35 cellular contexts compared by ENCODE assay signal in the genomic region with DNA sequence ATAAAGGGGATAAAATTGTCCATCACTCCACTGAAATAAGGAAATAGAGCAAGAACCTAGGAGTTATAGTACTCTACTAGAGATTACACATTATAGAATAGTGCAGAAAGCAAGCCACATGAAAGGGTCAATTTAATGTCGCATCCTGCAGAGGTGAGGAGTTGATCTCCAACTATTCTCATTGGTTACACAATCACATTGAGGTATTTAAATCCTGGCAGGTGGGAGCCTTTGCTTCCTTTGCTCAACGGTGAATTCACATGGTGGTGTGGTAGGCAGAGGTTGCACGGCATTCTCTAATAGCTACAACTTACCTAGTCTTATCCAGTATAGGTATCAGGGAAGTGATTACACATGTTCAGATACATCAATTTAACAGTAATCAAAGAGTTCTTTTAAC.
"Had no signal": no experiment of that assay in that cellular context is flagged by ENCODE, and none has a peak within 500 bp of the region (broad histone marks: within the 10 kb centered on the region; RNA-seq: fewer than 3 reads in every experiment).

No MANE protein-coding gene starts in this region.

- H3K9ac ChIP-seq: SK-N-SH had no signal

- H3K4me1 Mint-ChIP-seq: activated CD4-positive, alpha-beta memory T cell treated with anti-CD3 and anti-CD28 coated beads, Interleukin-2, amount 10 ng/mL, durations not matched to agents 7 days and 5 days; activated CD8-positive, alpha-beta memory T cell treated with anti-CD3 and anti-CD28 coated beads, Interleukin-2, amount 10 ng/mL, durations not matched to agents 7 days and 5 days; activated naive CD4-positive, alpha-beta T cell treated with anti-CD3 and anti-CD28 coated beads, Interleukin-2, amount 10 ng/mL, durations not matched to agents 7 days and 5 days; activated naive CD8-positive, alpha-beta T cell treated with anti-CD3 and anti-CD28 coated beads, Interleukin-2, amount 50 U/mL, for 24 hours; T-cell had no signal

- H3K4me3 Mint-ChIP-seq: activated CD4-positive, alpha-beta memory T cell treated with anti-CD3 and anti-CD28 coated beads, Interleukin-2, amount 10 ng/mL, durations not matched to agents 7 days and 5 days; activated CD8-positive, alpha-beta memory T cell treated with anti-CD3 and anti-CD28 coated beads, Interleukin-2, amount 10 ng/mL, durations not matched to agents 7 days and 5 days; activated naive CD4-positive, alpha-beta T cell treated with anti-CD3 and anti-CD28 coated beads, Interleukin-2, amount 10 ng/mL, durations not matched to agents 7 days and 5 days; activated naive CD8-positive, alpha-beta T cell; activated naive CD8-positive, alpha-beta T cell treated with anti-CD3 and anti-CD28 coated beads, Interleukin-2, amount 50 U/mL, for 24 hours; brain; T-cell had no signal

- FAIRE-seq: bronchial epithelial cell had no signal

- H3K27me3 ChIP-seq: Peyer's patch, SJSA1 had no signal

- H3K4me1 ChIP-seq: SJSA1 had no signal

- H3K9me3 ChIP-seq: Peyer's patch, SJSA1, SK-N-SH had no signal

- H3K27ac ChIP-seq: SJSA1, WERI-Rb-1 had no signal

- DNase-seq: activated CD4-positive, alpha-beta memory T cell treated with anti-CD3 and anti-CD28 coated beads, Interleukin-2, amount 10 ng/mL, durations not matched to agents 7 days and 5 days; activated CD4-positive, alpha-beta T cell treated with anti-CD3 and anti-CD28 coated beads for 1 hour; activated CD4-positive, alpha-beta T cell treated with anti-CD3 and anti-CD28 coated beads for 48 hours; activated CD4-positive, CD25-positive, alpha-beta regulatory T cell; activated CD8-positive, alpha-beta memory T cell treated with anti-CD3 and anti-CD28 coated beads for 24 hours; activated CD8-positive, alpha-beta memory T cell treated with anti-CD3 and anti-CD28 coated beads, Interleukin-2, amount 10 ng/mL, durations not matched to agents 7 days and 5 days; activated CD8-positive, alpha-beta memory T cell treated with anti-CD3 and anti-CD28 coated beads, Interleukin-2, amount 50 U/mL, for 48 hours; activated effector memory CD4-positive, alpha-beta T cell treated with Interleukin-2 at 50 U/mL for 16 hours; activated naive CD4-positive, alpha-beta T cell treated with anti-CD3 and anti-CD28 coated beads, Interleukin-2, amount 10 ng/mL, durations not matched to agents 7 days and 5 days; activated naive CD8-positive, alpha-beta T cell treated with anti-CD3 and anti-CD28 coated beads, Interleukin-2, amount 50 U/mL, for 24 hours; activated T-cell treated with anti-CD3 and anti-CD28 coated beads, Interleukin-2, amount 50 U/mL, for 48 hours; anterior cingulate cortex; caudate nucleus; cerebellar nuclear complex; MM.1S; MV-4-11; NCI-H1092; NCI-H1417; NCI-H1694; NCI-H1930; NCI-H2081 treated with DMSO at 0.1 percent for 48 hours; NCI-H345; NCI-H524 treated with DMSO at 0.1 percent for 48 hours; Peyer's patch; RPMI8226; SHP77 treated with DMSO at 0.1 percent for 48 hours; SK-N-SH; T-cell; T-helper 2 cell; T-helper 9 cell; WERI-Rb-1 had no signal

- H3K4me2 ChIP-seq: SK-N-SH had no signal

- H3K27ac Mint-ChIP-seq: activated CD4-positive, alpha-beta memory T cell treated with anti-CD3 and anti-CD28 coated beads, Interleukin-2, amount 10 ng/mL, durations not matched to agents 7 days and 5 days; activated CD8-positive, alpha-beta memory T cell treated with anti-CD3 and anti-CD28 coated beads, Interleukin-2, amount 10 ng/mL, durations not matched to agents 7 days and 5 days; activated naive CD4-positive, alpha-beta T cell treated with anti-CD3 and anti-CD28 coated beads, Interleukin-2, amount 10 ng/mL, durations not matched to agents 7 days and 5 days; activated naive CD8-positive, alpha-beta T cell; activated naive CD8-positive, alpha-beta T cell treated with anti-CD3 and anti-CD28 coated beads, Interleukin-2, amount 50 U/mL, for 24 hours; T-cell had no signal

- ATAC-seq: activated CD8-positive, alpha-beta memory T cell treated with anti-CD3 and anti-CD28 coated beads, Interleukin-2, amount 10 ng/mL, durations not matched to agents 7 days and 5 days; activated naive CD8-positive, alpha-beta T cell treated with anti-CD3 and anti-CD28 coated beads, Interleukin-2, amount 50 U/mL, for 24 hours; T-cell had no signal

- H3K27me3 Mint-ChIP-seq: activated CD4-positive, alpha-beta memory T cell treated with anti-CD3 and anti-CD28 coated beads, Interleukin-2, amount 10 ng/mL, durations not matched to agents 7 days and 5 days; activated CD8-positive, alpha-beta memory T cell treated with anti-CD3 and anti-CD28 coated beads, Interleukin-2, amount 10 ng/mL, durations not matched to agents 7 days and 5 days; activated naive CD4-positive, alpha-beta T cell treated with anti-CD3 and anti-CD28 coated beads, Interleukin-2, amount 10 ng/mL, durations not matched to agents 7 days and 5 days; activated naive CD8-positive, alpha-beta T cell; activated naive CD8-positive, alpha-beta T cell treated with anti-CD3 and anti-CD28 coated beads, Interleukin-2, amount 50 U/mL, for 24 hours; brain; T-cell had no signal

- H3K4me3 ChIP-seq: Peyer's patch, SJSA1 had no signal

- H3K36me3 Mint-ChIP-seq: activated CD8-positive, alpha-beta memory T cell treated with anti-CD3 and anti-CD28 coated beads, Interleukin-2, amount 10 ng/mL, durations not matched to agents 7 days and 5 days; activated naive CD4-positive, alpha-beta T cell treated with anti-CD3 and anti-CD28 coated beads, Interleukin-2, amount 10 ng/mL, durations not matched to agents 7 days and 5 days; brain had no signal

- H3K36me3 ChIP-seq: Peyer's patch, SJSA1, WERI-Rb-1 had no signal
